In the genomic region with DNA sequence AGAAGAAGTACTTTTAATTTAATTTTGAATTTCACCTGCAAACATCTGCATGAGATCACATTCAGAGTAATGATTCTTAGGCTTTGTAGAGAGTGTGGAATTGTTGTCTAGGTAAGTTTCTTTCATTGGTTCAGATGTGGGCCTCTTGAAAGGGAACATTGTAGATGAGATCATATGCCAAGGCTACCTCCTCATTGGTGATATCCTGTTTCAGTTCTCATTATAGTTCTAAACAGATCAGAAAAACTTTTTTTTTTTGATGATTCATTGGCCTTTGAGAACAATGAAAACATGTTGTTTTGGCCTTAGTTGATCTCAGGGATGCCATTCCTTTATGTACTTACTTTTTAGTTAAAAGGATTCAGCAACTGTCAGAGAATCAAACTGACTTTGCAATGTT, we compare ENCODE assay signal across 9 cellular contexts. TPM values are rescaled to one million over a fixed set of nuclear protein-coding genes. Genes with fewer than 3 reads are reported as not detected.
A peak's percentile ranks its signal among the peaks of the same experiment; 100 is the strongest.
DNase-seq lines count a peak whose midpoint lies in the region; ATAC-seq and TF ChIP-seq lines count a peak whose summit lies in the region.
"Had no signal": no experiment of that assay in that cellular context is flagged by ENCODE, and none has a peak within 500 bp of the region (broad histone marks: within the 10 kb centered on the region; RNA-seq: fewer than 3 reads in every experiment).

No MANE protein-coding gene starts in this region.

- no peaks in the 10 kb centered on the region for H3K27me3 ChIP-seq in fibroblast of lung (ENCODE audit: control insufficient read depth, insufficient read depth, low read length)
- no peaks in the 10 kb centered on the region for H3K27me3 ChIP-seq in trophoblast cell (ENCODE audit: insufficient read depth, low read length)
- no peaks in the 10 kb centered on the region for H3K27me3 ChIP-seq in transverse colon

- H3K27ac ChIP-seq in fibroblast of lung (ENCODE audit: insufficient read depth, low read length) (no peak overlapping the region), trophoblast cell (ENCODE audit: low read depth, low read length) (no peak overlapping the region), transverse colon (no peak overlapping the region)
- H3K27ac ChIP-seq: PC-9 had no signal

- peak; percentile 15 for DNase-seq in AG20443 (ENCODE audit: low spot score)
- DNase-seq in RPMI7951 (ENCODE audit: low read depth), result peak; percentile 61
- DNase-seq in fibroblast of lung (ENCODE audit: low read depth in 2 of 2), result peak; percentile 33 to 61
- DNase-seq in trophoblast cell, result no peak
- no peak for DNase-seq in transverse colon

- H3K79me1 ChIP-seq in trophoblast cell (ENCODE audit: low read length), result no peaks in the 10 kb centered on the region

- no peak overlapping the region for H3K23ac ChIP-seq in trophoblast cell (ENCODE audit: low read length)

- ATAC-seq in GM18867 (IDR thresholded peaks at IDR 0.05; ENCODE audit: unreplicated experiment) (peak; percentile 66), HG02973 (IDR thresholded peaks at IDR 0.05; ENCODE audit: unreplicated experiment) (no peak), HG02938 (IDR thresholded peaks at IDR 0.05; ENCODE audit: unreplicated experiment) (no peak)

- H3K4ac ChIP-seq in trophoblast cell (ENCODE audit: low read depth, low read length), result no peak overlapping the region

- H3K4me1 ChIP-seq in fibroblast of lung (ENCODE audit: control insufficient read depth, extremely low read depth, insufficient read depth, low read length), result no peaks in the 10 kb centered on the region
- H3K4me1 ChIP-seq in trophoblast cell (ENCODE audit: control insufficient read depth in 1 of 2, insufficient read depth in 2 of 2, low read length in 2 of 2), result no peaks in the 10 kb centered on the region
- H3K4me1 ChIP-seq in transverse colon, result no peaks in the 10 kb centered on the region

- H3K79me2 ChIP-seq in fibroblast of lung (ENCODE audit: control insufficient read depth, insufficient read depth, low read length) (no peaks in the 10 kb centered on the region), trophoblast cell (ENCODE audit: control insufficient read depth, insufficient read depth, low read length, poor library complexity) (no peaks in the 10 kb centered on the region)

- H3K4me2 ChIP-seq in fibroblast of lung (ENCODE audit: extremely low read depth, insufficient read depth, low read length) (no peak overlapping the region), trophoblast cell (ENCODE audit: low read length) (no peak overlapping the region)
- H3K4me2 ChIP-seq: PC-9 had no signal

- no peak for TF ChIP-seq POLR2A in transverse colon (IDR thresholded peaks at IDR 0.05)

- H4K20me1 ChIP-seq in fibroblast of lung (ENCODE audit: control insufficient read depth, extremely low read depth, insufficient read depth, low read length), result no peaks in the 10 kb centered on the region

- no peak overlapping the region for H2AK5ac ChIP-seq in trophoblast cell (ENCODE audit: low read length)

- H2BK120ac ChIP-seq in trophoblast cell (ENCODE audit: insufficient read depth, low read length, poor library complexity), result no peak overlapping the region

- no peak for TF ChIP-seq EP300 in transverse colon (IDR thresholded peaks at IDR 0.05; ENCODE audit: low read depth)

- no peak overlapping the region for H3K18ac ChIP-seq in trophoblast cell (ENCODE audit: low read length)

- no peak overlapping the region for H4K8ac ChIP-seq in trophoblast cell (ENCODE audit: low read depth, low read length)

- no peak overlapping the region for H2BK12ac ChIP-seq in trophoblast cell (ENCODE audit: low read length)

- H2BK5ac ChIP-seq in trophoblast cell (ENCODE audit: low read depth, low read length, poor library complexity), result no peak overlapping the region

- TF ChIP-seq CTCF in fibroblast of lung (conservative IDR thresholded peaks at IDR 0.05 in 1 of 2, IDR thresholded peaks at IDR 0.05 in 1 of 2; ENCODE audit: low read depth in 1 of 2, low read length in 2 of 2) (no peak), transverse colon (IDR thresholded peaks at IDR 0.05) (no peak)

- intact Hi-C loops in transverse colon (cut with DNase I; ENCODE audit: low total_unique reads), result no loop called here

- no peak overlapping the region for H4K12ac ChIP-seq in trophoblast cell (ENCODE audit: low read depth, low read length)

- in situ Hi-C loops in transverse colon (cut with MboI; ENCODE audit: low pct_ligation_motif_present in 1 of 4, low pct_unique_long_range_greater_than_20kb in 1 of 4, low sequenced_read_pairs in 3 of 4), result no loop called here

- no peak overlapping the region for H2AFZ ChIP-seq in fibroblast of lung (ENCODE audit: low read length)
- no peak overlapping the region for H2AFZ ChIP-seq in trophoblast cell (ENCODE audit: insufficient read depth, low read length, poor library complexity)
- H2AFZ ChIP-seq: PC-9 had no signal

- H3K9ac ChIP-seq in fibroblast of lung (ENCODE audit: insufficient read depth, low read length) (no peak overlapping the region), trophoblast cell (ENCODE audit: low read length) (no peak overlapping the region)

- no peaks in the 10 kb centered on the region for H3K9me3 ChIP-seq in fibroblast of lung (ENCODE audit: control insufficient read depth, insufficient read depth, low read depth, low read length)
- no peaks in the 10 kb centered on the region for H3K9me3 ChIP-seq in trophoblast cell (ENCODE audit: insufficient read depth, low read depth, low read length)
- H3K9me3 ChIP-seq in transverse colon, result no peaks in the 10 kb centered on the region

- H3K36me3 ChIP-seq in fibroblast of lung (ENCODE audit: control insufficient read depth, insufficient read depth, low read length) (no peaks in the 10 kb centered on the region), trophoblast cell (ENCODE audit: control insufficient read depth in 1 of 2, insufficient read depth in 2 of 2, low read length in 2 of 2) (no peaks in the 10 kb centered on the region), transverse colon (no peaks in the 10 kb centered on the region)

- H4K91ac ChIP-seq in trophoblast cell (ENCODE audit: low read depth, low read length), result no peak overlapping the region

- no peak overlapping the region for H3K14ac ChIP-seq in trophoblast cell (ENCODE audit: low read length)

- H3K4me3 ChIP-seq in fibroblast of lung (replicated peaks in 1 of 4; ENCODE audit: control extremely low read depth in 1 of 4, insufficient read depth in 1 of 4, low read depth in 3 of 4, low read length in 4 of 4) (no peak overlapping the region), trophoblast cell (ENCODE audit: low read depth, low read length) (no peak overlapping the region), transverse colon (no peak overlapping the region)
- H3K4me3 ChIP-seq: PC-9 had no signal

RNA-seq across cellular contexts. Expression of a gene that starts 44.5 kb away (rescaled TPM):
- 0.72 and 2.1 TPM in 2 replicates for total RNA-seq in RPMI7951 (2014; rRNA removed; shearing (Covaris generic))
- total RNA-seq in fibroblast of lung (0.26 and 1.3 TPM in 2 replicates), transverse colon (1 to 10 TPM; 1.5 to 8.2 (median 3.4) TPM)
- 0.24 and 0.34 TPM in 2 replicates for polyA plus RNA-seq in fibroblast of lung
- 0.23 and 0.38 TPM in 2 replicates for polyA plus RNA-seq in fibroblast of lung (2012)
- polyA minus RNA-seq in fibroblast of lung (ENCODE audit: low replicate concordance), result not detected in 2 replicates
- polyA plus RNA-seq in trophoblast cell (2013), result 0.32 and 0.45 TPM in 2 replicates

Comparison
In these comparisons a context has a peak if more than half of its experiments do, and no peak if none do; other contexts are left out.
1. DNase-seq: peak in AG20443 (single experiment), RPMI7951 (single experiment) and fibroblast of lung (2 of 2); none in trophoblast cell (0 of 2) and transverse colon (single experiment).